23 cellular contexts compared by ENCODE assay signal in genomic region chr9:132985489-132985888, GRCh38. TPM values are rescaled to one million over a fixed set of nuclear protein-coding genes. Genes with fewer than 3 reads are reported as not detected.
"Had no signal": no experiment of that assay in that cellular context is flagged by ENCODE, and none has a peak within 500 bp of the region (broad histone marks: within the 10 kb centered on the region; RNA-seq: fewer than 3 reads in every experiment).

No MANE protein-coding gene starts in this region.

- H3K4me1 ChIP-seq: sigmoid colon, thyroid gland had no signal

- H3K27me3 ChIP-seq: thyroid gland had no signal

- DNase-seq: cortex of kidney; dorsolateral prefrontal cortex; effector CD8-positive, alpha-beta T cell; foreskin melanocyte; head of caudate nucleus; hippocampal formation; mesendoderm; naive thymus-derived CD4-positive, alpha-beta T cell; nephron progenitor cell; sigmoid colon; small intestine; stimulated activated CD4-positive, alpha-beta T cell treated with anti-CD3 and anti-CD28 coated beads, Interleukin-2, amount 100 ng/mL, for 48 hours; stimulated activated CD8-positive, alpha-beta memory T cell treated with anti-CD3 and anti-CD28 coated beads, Interleukin-4, amount 100 ng/mL, for 48 hours; stimulated activated naive CD8-positive, alpha-beta T cell treated with anti-CD3 and anti-CD28 coated beads, Interleukin-15, Interleukin-2, amounts not matched to agents 100 U/mL and 50 U/mL, for 24 hours; thyroid gland had no signal

- H3K27ac ChIP-seq: dorsolateral prefrontal cortex, sigmoid colon, suprapubic skin, thyroid gland had no signal

- ATAC-seq: left lobe of liver; naive thymus-derived CD4-positive, alpha-beta T cell; stimulated activated effector memory CD8-positive, alpha-beta T cell treated with anti-CD3 and anti-CD28 coated beads, Interleukin-12 subunit alpha, Interleukin-12 subunit beta, amount 100 ng/mL, for 72 hours; stimulated activated naive CD8-positive, alpha-beta T cell treated with anti-CD3 and anti-CD28 coated beads, Interleukin-15, Interleukin-2, amounts not matched to agents 100 U/mL and 50 U/mL, for 24 hours had no signal

- FAIRE-seq: small intestine, urothelium cell line had no signal

- H3K36me3 ChIP-seq: sigmoid colon, suprapubic skin, thyroid gland had no signal

- H3K4me3 ChIP-seq: dorsolateral prefrontal cortex, lung, sigmoid colon, suprapubic skin, thyroid gland had no signal

- H3K9me3 ChIP-seq: sigmoid colon, suprapubic skin, thyroid gland had no signal

RNA-seq across cellular contexts. Expression of gene GFI1B, which starts 7.0 kb away (rescaled TPM):
- total RNA-seq: kidney epithelial cell, omental fat pad, pulmonary artery endothelial cell, suprapubic skin had no signal
- polyA plus RNA-seq: naive thymus-derived CD4-positive, alpha-beta T cell had no signal
